In genomic region chr9:120212153-120212852, GRCh38 we compare ENCODE assay signal across 16 cellular contexts.
DNase-seq lines count a peak whose midpoint lies in the region; ATAC-seq and TF ChIP-seq lines count a peak whose summit lies in the region.
"Had no signal": no experiment of that assay in that cellular context is flagged by ENCODE, and none has a peak within 500 bp of the region (broad histone marks: within the 10 kb centered on the region; RNA-seq: fewer than 3 reads in every experiment).

No MANE protein-coding gene starts in this region.

- no peak overlapping the region for H3K4me3 Mint-ChIP-seq in activated T-cell treated with anti-CD3 and anti-CD28 coated beads, Interleukin-2, amount 50 U/mL, for 24 hours
- H3K4me3 Mint-ChIP-seq: activated CD4-positive, alpha-beta T cell treated with anti-CD3 and anti-CD28 coated beads, Interleukin-2, amount 10 ng/mL, durations not matched to agents 24 days and 14 days; activated naive CD8-positive, alpha-beta T cell treated with anti-CD3 and anti-CD28 coated beads, Interleukin-2, amount 10 ng/mL, durations not matched to agents 7 days and 5 days; B cell; naive B cell; stimulated activated naive CD8-positive, alpha-beta T cell treated with anti-CD3 and anti-CD28 coated beads, Interleukin-15, Interleukin-2, amounts not matched to agents 100 ng/mL and 50 ng/mL, for 24 hours had no signal

- H3K27ac Mint-ChIP-seq in activated T-cell treated with anti-CD3 and anti-CD28 coated beads, Interleukin-2, amount 50 U/mL, for 24 hours: no peak overlapping the region
- H3K27ac Mint-ChIP-seq: activated CD4-positive, alpha-beta T cell treated with anti-CD3 and anti-CD28 coated beads, Interleukin-2, amount 10 ng/mL, durations not matched to agents 24 days and 14 days; activated naive CD8-positive, alpha-beta T cell treated with anti-CD3 and anti-CD28 coated beads, Interleukin-2, amount 10 ng/mL, durations not matched to agents 7 days and 5 days; B cell; naive B cell; stimulated activated naive CD8-positive, alpha-beta T cell treated with anti-CD3 and anti-CD28 coated beads, Interleukin-15, Interleukin-2, amounts not matched to agents 100 ng/mL and 50 ng/mL, for 24 hours had no signal

- H3K36me3 Mint-ChIP-seq in activated T-cell treated with anti-CD3 and anti-CD28 coated beads, Interleukin-2, amount 50 U/mL, for 24 hours (ENCODE audit: low read depth): no peaks in the 10 kb centered on the region
- H3K36me3 Mint-ChIP-seq: activated naive CD8-positive, alpha-beta T cell treated with anti-CD3 and anti-CD28 coated beads, Interleukin-2, amount 10 ng/mL, durations not matched to agents 7 days and 5 days; naive B cell had no signal

- no peak for TF ChIP-seq CTCF in psoas muscle (IDR thresholded peaks at IDR 0.05)

- H3K9me3 ChIP-seq in psoas muscle: no peaks in the 10 kb centered on the region

- no peaks in the 10 kb centered on the region for H3K9me3 Mint-ChIP-seq in activated T-cell treated with anti-CD3 and anti-CD28 coated beads, Interleukin-2, amount 50 U/mL, for 24 hours
- H3K9me3 Mint-ChIP-seq: activated CD4-positive, alpha-beta T cell treated with anti-CD3 and anti-CD28 coated beads, Interleukin-2, amount 10 ng/mL, durations not matched to agents 24 days and 14 days; activated naive CD8-positive, alpha-beta T cell treated with anti-CD3 and anti-CD28 coated beads, Interleukin-2, amount 10 ng/mL, durations not matched to agents 7 days and 5 days; stimulated activated naive CD8-positive, alpha-beta T cell treated with anti-CD3 and anti-CD28 coated beads, Interleukin-15, Interleukin-2, amounts not matched to agents 100 ng/mL and 50 ng/mL, for 24 hours had no signal

- peaks cover 3% of the 10 kb centered on the region for H3K27me3 Mint-ChIP-seq in activated T-cell treated with anti-CD3 and anti-CD28 coated beads, Interleukin-2, amount 50 U/mL, for 24 hours
- H3K27me3 Mint-ChIP-seq: activated CD4-positive, alpha-beta T cell treated with anti-CD3 and anti-CD28 coated beads, Interleukin-2, amount 10 ng/mL, durations not matched to agents 24 days and 14 days; activated naive CD8-positive, alpha-beta T cell treated with anti-CD3 and anti-CD28 coated beads, Interleukin-2, amount 10 ng/mL, durations not matched to agents 7 days and 5 days; stimulated activated naive CD8-positive, alpha-beta T cell treated with anti-CD3 and anti-CD28 coated beads, Interleukin-15, Interleukin-2, amounts not matched to agents 100 ng/mL and 50 ng/mL, for 24 hours had no signal

- no peak overlapping the region for H3K4me3 ChIP-seq in psoas muscle

- intact Hi-C loops in psoas muscle (cut with DNase I): no loop called here

- no peaks in the 10 kb centered on the region for H3K4me1 ChIP-seq in psoas muscle

- WGBS in psoas muscle, 3 donors: 15 to 22% (median 21%) methylated on average over 2 of the region's 2 CpGs

- DNase-seq in psoas muscle (no peak), NCI-H2227 (lab: John Stamatoyannopoulos, UW; ENCODE audit: unreplicated experiment) (no peak), G401 (ENCODE audit: low spot score) (no peak)
- no peak for DNase-seq in activated T-cell treated with anti-CD3 and anti-CD28 coated beads, Interleukin-2, amount 50 U/mL, for 24 hours
- DNase-seq: activated CD4-positive, alpha-beta T cell treated with anti-CD3 and anti-CD28 coated beads, Interleukin-2, amount 10 ng/mL, durations not matched to agents 24 days and 14 days; activated naive CD8-positive, alpha-beta T cell treated with anti-CD3 and anti-CD28 coated beads, Interleukin-2, amount 10 ng/mL, durations not matched to agents 7 days and 5 days; H7; left ventricle myocardium superior; naive B cell; NCI-H1092; SHP77 treated with DMSO at 0.1 percent for 48 hours had no signal

- H3K27ac ChIP-seq in psoas muscle: no peak overlapping the region

- in situ Hi-C loops in G401 (cut with HindIII; ENCODE audit: low sequenced_read_pairs): no loop called here

- no peaks in the 10 kb centered on the region for H3K36me3 ChIP-seq in psoas muscle (ENCODE audit: insufficient read depth in 1 of 2, low read depth in 1 of 2)

- no peaks in the 10 kb centered on the region for H3K4me1 Mint-ChIP-seq in activated T-cell treated with anti-CD3 and anti-CD28 coated beads, Interleukin-2, amount 50 U/mL, for 24 hours (ENCODE audit: low read depth)
- H3K4me1 Mint-ChIP-seq: activated CD4-positive, alpha-beta T cell treated with anti-CD3 and anti-CD28 coated beads, Interleukin-2, amount 10 ng/mL, durations not matched to agents 24 days and 14 days; activated naive CD8-positive, alpha-beta T cell treated with anti-CD3 and anti-CD28 coated beads, Interleukin-2, amount 10 ng/mL, durations not matched to agents 7 days and 5 days; B cell; naive B cell had no signal

- H3K27me3 ChIP-seq in psoas muscle (ENCODE audit: insufficient read depth in 3 of 3, low read length in 2 of 3): no peaks in the 10 kb centered on the region

- peak; percentile 66 for ATAC-seq in GM18861 (IDR thresholded peaks at IDR 0.05; ENCODE audit: unreplicated experiment)
- ATAC-seq in GM21423 (IDR thresholded peaks at IDR 0.05; ENCODE audit: unreplicated experiment): peak; percentile 73
- ATAC-seq in HG03103 (IDR thresholded peaks at IDR 0.05; ENCODE audit: low read depth, unreplicated experiment): peak; percentile 76
- ATAC-seq in psoas muscle: peak; percentile 54 to 79 (median 64)
- ATAC-seq: left ventricle myocardium superior had no signal
